1 cellular context compared by ENCODE assay signal in the genomic region with DNA sequence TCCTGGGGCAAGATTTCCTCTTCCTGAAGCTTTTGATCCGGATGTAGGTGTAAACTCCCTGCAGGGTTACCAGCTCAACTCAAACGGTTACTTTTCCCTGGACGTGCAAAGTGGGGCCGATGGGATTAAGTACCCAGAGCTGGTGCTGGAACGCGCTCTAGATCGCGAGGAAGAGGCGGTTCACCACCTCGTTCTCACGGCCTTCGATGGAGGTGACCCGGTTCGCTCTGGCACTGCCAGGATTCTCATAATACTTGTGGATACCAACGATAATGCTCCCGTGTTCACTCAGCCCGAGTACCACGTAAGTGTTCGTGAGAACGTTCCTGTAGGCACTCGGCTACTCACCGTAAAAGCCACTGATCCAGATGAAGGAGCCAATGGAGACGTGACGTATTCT.
TF ChIP-seq lines count a peak whose summit lies in the region.

No MANE protein-coding gene starts in this region.

TF ChIP-seq in IMR-90, 13 proteins besides CTCF, POLR2A, EP300 and RAD21:
- no peak for TF ChIP-seq FOS (IDR thresholded peaks at IDR 0.05; ENCODE audit: low read depth, low read length)
- TF ChIP-seq MAZ (IDR thresholded peaks at IDR 0.05; ENCODE audit: borderline replicate concordance, low read depth, low read length) = no peak
- no peak for TF ChIP-seq ELK1 (IDR thresholded peaks at IDR 0.05; ENCODE audit: borderline replicate concordance, low read depth, low read length)
- no peak for TF ChIP-seq RFX5 (IDR thresholded peaks at IDR 0.05; ENCODE audit: low read depth, low read length)
- TF ChIP-seq SMC3 (IDR thresholded peaks at IDR 0.05; ENCODE audit: low read depth, low read length) = no peak
- no peak for TF ChIP-seq BHLHE40 (IDR thresholded peaks at IDR 0.05; ENCODE audit: low read depth, low read length)
- no peak for TF ChIP-seq CHD1 (IDR thresholded peaks at IDR 0.05; ENCODE audit: low read depth, low read length)
- no peak for TF ChIP-seq RCOR1 (IDR thresholded peaks at IDR 0.05; ENCODE audit: insufficient replicate concordance, low read length)
- TF ChIP-seq, protein P1, sequence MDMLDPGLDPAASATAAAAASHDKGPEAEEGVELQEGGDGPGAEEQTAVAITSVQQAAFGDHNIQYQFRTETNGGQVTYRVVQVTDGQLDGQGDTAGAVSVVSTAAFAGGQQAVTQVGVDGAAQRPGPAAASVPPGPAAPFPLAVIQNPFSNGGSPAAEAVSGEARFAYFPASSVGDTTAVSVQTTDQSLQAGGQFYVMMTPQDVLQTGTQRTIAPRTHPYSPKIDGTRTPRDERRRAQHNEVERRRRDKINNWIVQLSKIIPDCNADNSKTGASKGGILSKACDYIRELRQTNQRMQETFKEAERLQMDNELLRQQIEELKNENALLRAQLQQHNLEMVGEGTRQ (IDR thresholded peaks at IDR 0.05; ENCODE audit: low read depth, low read length) = no peak
- TF ChIP-seq MAFK (IDR thresholded peaks at IDR 0.05; ENCODE audit: low read depth, low read length) = no peak
- no peak for TF ChIP-seq CEBPB (IDR thresholded peaks at IDR 0.05; ENCODE audit: low read depth, low read length)
- no peak for TF ChIP-seq MXI1 (IDR thresholded peaks at IDR 0.05; ENCODE audit: borderline replicate concordance, low read depth, low read length)
- no peak for TF ChIP-seq NFE2L2 (IDR thresholded peaks at IDR 0.05; ENCODE audit: low read depth, low read length)
TF ChIP-seq in IMR-90: peak in this region for 0.
